31 cellular contexts compared by ENCODE assay signal in the genomic region with DNA sequence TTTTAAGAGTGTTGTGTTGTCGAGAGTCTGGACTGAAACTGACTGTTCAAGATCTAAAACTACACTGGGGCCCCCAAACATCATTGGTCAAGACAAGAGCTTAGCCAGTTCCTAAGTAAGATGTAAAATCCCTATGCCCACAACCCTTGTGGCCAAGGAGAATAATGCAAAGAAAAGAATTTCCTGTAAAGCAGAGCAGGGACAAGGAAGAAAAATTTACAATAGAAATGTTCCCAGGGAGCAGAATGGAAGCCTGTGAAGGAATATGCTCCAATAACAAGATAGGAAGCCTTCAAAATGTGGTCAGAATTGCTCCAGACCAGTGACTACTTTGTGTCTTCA. TPM values are rescaled to one million over a fixed set of nuclear protein-coding genes. Genes with fewer than 3 reads are reported as not detected.
"Had no signal": no experiment of that assay in that cellular context is flagged by ENCODE, and none has a peak within 500 bp of the region (broad histone marks: within the 10 kb centered on the region; RNA-seq: fewer than 3 reads in every experiment).

No MANE protein-coding gene starts in this region.

- H3K4me1 Mint-ChIP-seq: activated T-helper 17 cell treated with anti-CD3 and anti-CD28 coated beads, Interleukin-2, amount 50 U/mL, for 72 hours; T-helper 17 cell had no signal

- H3K9me3 ChIP-seq: SJCRH30 had no signal

- H3K4me3 ChIP-seq: SJCRH30, SK-N-MC had no signal

- H3K27ac ChIP-seq: brain microvascular endothelial cell, KMS-11, SJCRH30, SK-N-MC, WERI-Rb-1 had no signal

- H3K27me3 ChIP-seq: brain microvascular endothelial cell had no signal

- H3K4me1 ChIP-seq: SJCRH30 had no signal

- H3K27me3 Mint-ChIP-seq: activated CD4-positive, alpha-beta T cell treated with anti-CD3 and anti-CD28 coated beads, Interleukin-2, amount 10 ng/mL, durations not matched to agents 24 days and 14 days; activated naive CD4-positive, alpha-beta T cell treated with anti-CD3 and anti-CD28 coated beads, Interleukin-2, amount 50 U/mL, for 24 hours; activated T-helper 17 cell treated with anti-CD3 and anti-CD28 coated beads, Interleukin-2, amount 50 U/mL, for 72 hours had no signal

- ATAC-seq: activated T-helper 17 cell treated with anti-CD3 and anti-CD28 coated beads, Interleukin-2, amount 50 U/mL, for 72 hours; Panc1; T-helper 17 cell had no signal

- DNase-seq: activated CD4-positive, alpha-beta T cell treated with anti-CD3 and anti-CD28 coated beads, Interleukin-2, amount 50 U/mL, for 4 hours; activated CD8-positive, alpha-beta memory T cell treated with anti-CD3 and anti-CD28 coated beads for 24 hours; activated CD8-positive, alpha-beta memory T cell treated with anti-CD3 and anti-CD28 coated beads, Interleukin-2, amount 10 ng/mL, durations not matched to agents 7 days and 5 days; activated CD8-positive, alpha-beta memory T cell treated with anti-CD3 and anti-CD28 coated beads, Interleukin-2, amount 50 U/mL, for 48 hours; activated effector memory CD4-positive, alpha-beta T cell treated with anti-CD3 and anti-CD28 coated beads, Interleukin-2, amount 50 U/mL, for 16 hours; activated naive CD4-positive, alpha-beta T cell; activated T-cell treated with anti-CD3 and anti-CD28 coated beads, Interleukin-2, amount 50 U/mL, for 48 hours; amniotic stem cell; aorta; brain microvascular endothelial cell; central memory CD4-positive, alpha-beta T cell; NCI-H1105; NCI-H1417 treated with DMSO at 0.1 percent for 48 hours; NCI-H1694 treated with DMSO at 0.1 percent for 48 hours; NCI-H2029; NCI-H345; NCI-H524 treated with DMSO at 0.1 percent for 48 hours; SHP77; SJCRH30; T-helper 17 cell; T1000; WERI-Rb-1 had no signal

- H3K4me2 ChIP-seq: KMS-11 had no signal

- H3K9ac ChIP-seq: KMS-11 had no signal

- H3K36me3 ChIP-seq: brain microvascular endothelial cell, SJCRH30, WERI-Rb-1 had no signal

- H3K4me3 Mint-ChIP-seq: activated CD4-positive, alpha-beta T cell treated with anti-CD3 and anti-CD28 coated beads, Interleukin-2, amount 10 ng/mL, durations not matched to agents 24 days and 14 days; activated CD8-positive, alpha-beta memory T cell treated with anti-CD3 and anti-CD28 coated beads, Interleukin-2, amount 10 ng/mL, durations not matched to agents 7 days and 5 days; activated naive CD4-positive, alpha-beta T cell treated with anti-CD3 and anti-CD28 coated beads, Interleukin-2, amount 50 U/mL, for 24 hours; activated T-helper 17 cell treated with anti-CD3 and anti-CD28 coated beads, Interleukin-2, amount 50 U/mL, for 72 hours; T-helper 17 cell had no signal

- H3K27ac Mint-ChIP-seq: activated naive CD4-positive, alpha-beta T cell treated with anti-CD3 and anti-CD28 coated beads, Interleukin-2, amount 50 U/mL, for 24 hours; activated T-helper 17 cell treated with anti-CD3 and anti-CD28 coated beads, Interleukin-2, amount 50 U/mL, for 72 hours; T-helper 17 cell had no signal

RNA-seq across cellular contexts. Expression of a gene that starts 20.4 kb away (rescaled TPM):
- total RNA-seq: activated CD8-positive, alpha-beta memory T cell treated with anti-CD3 and anti-CD28 coated beads, Interleukin-2, amount 10 ng/mL, durations not matched to agents 7 days and 5 days; aorta; cerebellum; LHCN-M2; NCI-H460; SJCRH30 had no signal
